ENCODE assay signal across 8 cellular contexts in the genomic region with DNA sequence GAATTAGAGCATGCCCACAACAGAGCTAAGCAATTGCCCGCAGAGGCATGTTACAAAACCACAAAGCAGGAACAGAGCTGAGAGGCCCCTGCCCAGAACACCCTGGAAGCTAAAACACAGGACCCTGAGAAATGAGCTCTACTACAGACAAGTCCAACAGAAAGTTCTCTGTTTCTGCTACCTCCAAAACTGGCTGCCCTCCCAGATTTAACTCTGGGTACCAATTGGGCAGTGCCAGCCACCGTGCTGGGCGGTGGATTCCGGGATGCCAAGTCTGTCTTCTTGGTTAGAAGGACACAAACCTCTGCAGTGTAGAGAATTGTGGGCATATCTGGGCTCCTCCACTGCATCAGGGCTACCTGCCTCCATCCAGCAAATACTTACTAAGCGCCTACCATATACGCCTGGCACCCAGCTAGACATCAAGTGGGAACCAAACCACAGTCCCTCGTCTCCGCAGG. TPM values are rescaled to one million over a fixed set of nuclear protein-coding genes. Genes with fewer than 3 reads are reported as not detected.
A peak's percentile ranks its signal among the peaks of the same experiment; 100 is the strongest.
DNase-seq lines count a peak whose midpoint lies in the region; ATAC-seq, FAIRE-seq and TF ChIP-seq lines count a peak whose summit lies in the region.

No MANE protein-coding gene starts in this region.

- intact Hi-C loops in upper lobe of right lung (cut with DNase I), result no loop called here

- H3K4me1 Mint-ChIP-seq in IgD-negative memory B cell, result peaks cover 0 to 7% (median 7%) of the 10 kb centered on the region in 3 donors

- H3K4me3 ChIP-seq in astrocyte of the spinal cord (ENCODE audit: low read depth, low read length), result peak overlapping the region; percentile 63
- peak overlapping the region; percentile 67 for H3K4me3 ChIP-seq in upper lobe of right lung

- H3K36me3 Mint-ChIP-seq in IgD-negative memory B cell, result no peaks in the 10 kb centered on the region

- no peaks in the 10 kb centered on the region for H3K9me3 ChIP-seq in upper lobe of right lung

- in situ Hi-C loops in ACHN (cut with HindIII; ENCODE audit: low pct_ligation_motif_present, low pct_unique_long_range_greater_than_20kb, low sequenced_read_pairs) (no loop called here), astrocyte of the spinal cord (cut with HindIII; ENCODE audit: low sequenced_read_pairs) (no loop called here)

- peak overlapping the region; percentile 75 for H3K27ac ChIP-seq in upper lobe of right lung

- no peaks in the 10 kb centered on the region for H3K9me3 Mint-ChIP-seq in IgD-negative memory B cell

- ATAC-seq in upper lobe of right lung, result no peak
- no peak for ATAC-seq in HG02588 (IDR thresholded peaks at IDR 0.05; ENCODE audit: unreplicated experiment)

- TF ChIP-seq CTCF in astrocyte of the spinal cord (IDR thresholded peaks at IDR 0.05; ENCODE audit: low read depth, low read length), result no peak
- TF ChIP-seq CTCF in upper lobe of right lung (IDR thresholded peaks at IDR 0.05), result no peak
- TF ChIP-seq CTCF in D721Med (IDR thresholded peaks at IDR 0.05; ENCODE audit: insufficient read depth, missing control alignments), result no peak

- peak overlapping the region; percentile 81 to 91 (median 86) for H3K4me3 Mint-ChIP-seq in IgD-negative memory B cell

- FAIRE-seq in D721Med (lab: Jason Lieb, UNC), result no peak

- peaks cover 26% of the 10 kb centered on the region for H3K27me3 Mint-ChIP-seq in IgD-negative memory B cell

- peaks cover 14% of the 10 kb centered on the region for H3K4me1 ChIP-seq in upper lobe of right lung

- H3K36me3 ChIP-seq in upper lobe of right lung, result no peaks in the 10 kb centered on the region

- peak; percentile 5 for DNase-seq in ACHN
- no peak for DNase-seq in astrocyte of the spinal cord (ENCODE audit: low read depth, low spot score)
- DNase-seq in medulla oblongata (ENCODE audit: extremely low spot score), result peak; percentile 66
- no peak for DNase-seq in upper lobe of right lung
- no peak for DNase-seq in D721Med (ENCODE audit: insufficient read length, low spot score)
- no peak for DNase-seq in HCEC 1CT

- peak overlapping the region in 2 of 3 donors; percentile 76 to 77 for H3K27ac Mint-ChIP-seq in IgD-negative memory B cell

- H3K27me3 ChIP-seq in upper lobe of right lung, result no peaks in the 10 kb centered on the region

RNA-seq across cellular contexts. Expression of a gene that starts 1.0 kb away (rescaled TPM):
- polyA plus RNA-seq in IgD-negative memory B cell, result 0.19 TPM
- 58.0 TPM for total RNA-seq in upper lobe of right lung

RNA-seq across cellular contexts. Expression of a gene that starts 55.9 kb away (rescaled TPM):
- 29.4 TPM for polyA plus RNA-seq in IgD-negative memory B cell
- total RNA-seq in upper lobe of right lung, result 122 TPM

Comparison
In these comparisons a context has a peak if more than half of its experiments do, and no peak if none do; other contexts are left out.
1. DNase-seq: peak in ACHN (single experiment) and medulla oblongata (single experiment); none in astrocyte of the spinal cord (single experiment), upper lobe of right lung (single experiment), D721Med (single experiment) and HCEC 1CT (single experiment).